7 cellular contexts compared by ENCODE assay signal in the genomic region with DNA sequence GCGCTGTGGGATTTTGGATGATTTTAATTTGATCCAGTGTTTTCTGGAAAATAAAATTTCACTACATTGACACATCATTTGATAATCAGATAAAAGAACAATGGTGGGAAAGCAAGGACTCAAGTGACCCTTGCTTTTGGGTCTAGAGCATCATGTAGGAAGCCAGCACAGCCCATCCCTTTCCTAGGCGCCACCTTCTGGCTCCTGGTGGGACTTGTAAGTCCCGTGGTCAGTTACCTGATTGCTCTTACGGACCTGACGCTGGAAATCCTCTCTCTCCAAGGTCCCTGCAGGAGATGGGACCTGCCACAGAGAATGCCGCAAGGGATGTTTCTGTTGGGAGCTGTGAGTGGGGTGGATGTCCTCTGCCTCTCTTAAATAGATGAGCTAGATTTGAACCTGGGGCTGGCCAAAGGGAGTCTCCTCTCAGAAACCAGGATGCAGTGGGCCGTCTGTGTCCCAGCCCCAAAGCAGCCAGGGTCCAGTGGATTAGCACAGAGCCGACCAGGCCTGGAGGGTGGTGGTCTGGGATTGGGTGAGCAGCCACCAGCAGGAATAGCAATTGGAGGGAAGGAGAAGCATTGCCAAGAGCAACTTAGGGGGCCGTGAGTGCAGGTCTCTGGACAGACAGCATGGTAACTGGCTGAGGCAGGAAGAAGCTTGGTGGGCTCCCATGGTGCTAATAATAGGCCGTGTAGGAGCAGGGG. TPM values are rescaled to one million over a fixed set of nuclear protein-coding genes. Genes with fewer than 3 reads are reported as not detected.
DNase-seq lines count a peak whose midpoint lies in the region; ATAC-seq, FAIRE-seq and TF ChIP-seq lines count a peak whose summit lies in the region.

No MANE protein-coding gene starts in this region.

- in situ Hi-C loops in KBM-7 (cut with MboI; ENCODE audit: low pct_unique_long_range_greater_than_20kb, low sequenced_read_pairs), result no loop called here

- H3K27ac Mint-ChIP-seq in neural crest cell (ENCODE audit: unreplicated experiment), result no peak overlapping the region

- no peak for FAIRE-seq in bronchial epithelial cell (lab: Jason Lieb, UNC)

- no peaks in the 10 kb centered on the region for H3K27me3 ChIP-seq in bronchial epithelial cell (ENCODE audit: control insufficient read depth, insufficient read depth, low read length)

- peak; percentile 48 for TF ChIP-seq CTCF in GM10266 (IDR thresholded peaks at IDR 0.05; ENCODE audit: control insufficient read depth, insufficient read depth, low read depth, missing control alignments)
- TF ChIP-seq CTCF in bronchial epithelial cell (IDR thresholded peaks at IDR 0.05; ENCODE audit: insufficient read depth, low read length, severe bottlenecking), result peak; percentile 67
- peak; percentile 62 for TF ChIP-seq CTCF in neural crest cell (conservative IDR thresholded peaks at IDR 0.05)

- peaks cover 25% of the 10 kb centered on the region for H3K4me1 Mint-ChIP-seq in neural crest cell

- no peaks in the 10 kb centered on the region for H3K27me3 Mint-ChIP-seq in neural crest cell (ENCODE audit: low read depth)

- H3K36me3 ChIP-seq in bronchial epithelial cell (ENCODE audit: control insufficient read depth, insufficient read depth, low read length), result peaks cover 3% of the 10 kb centered on the region

- DNase-seq in GM10266 (ENCODE audit: extremely low spot score) (no peak), KBM-7 (peak; percentile 36), bronchial epithelial cell (ENCODE audit: low read depth) (peak; percentile 43), neural crest cell (ENCODE audit: low read depth, low spot score) (peak; percentile 39), globus pallidus (ENCODE audit: low spot score) (no peak), NCI-H2029 (lab: John Stamatoyannopoulos, UW) (no peak)

- ATAC-seq in GM19324 (IDR thresholded peaks at IDR 0.05; ENCODE audit: low FRiP score, unreplicated experiment), result no peak

- H3K4me3 Mint-ChIP-seq in neural crest cell, result no peak overlapping the region

- H3K9me3 Mint-ChIP-seq in neural crest cell, result no peaks in the 10 kb centered on the region

- no peak overlapping the region for H3K4me3 ChIP-seq in bronchial epithelial cell (ENCODE audit: low read depth, low read length)

- no peaks in the 10 kb centered on the region for H3K36me3 Mint-ChIP-seq in neural crest cell (ENCODE audit: low read depth)

RNA-seq across cellular contexts. Expression of a gene that starts 21.7 kb away (rescaled TPM):
- 52.2 and 71.1 TPM in 2 replicates for total RNA-seq in bronchial epithelial cell
- 20.7 and 21.6 TPM in 2 replicates for total RNA-seq in neural crest cell

Comparison
In these comparisons a context has a peak if more than half of its experiments do, and no peak if none do; other contexts are left out.
1. DNase-seq: peak in KBM-7 (single experiment), bronchial epithelial cell (single experiment) and neural crest cell (single experiment); none in GM10266 (single experiment), globus pallidus (single experiment) and NCI-H2029 (single experiment).
2. Peak in every context shown above with its lines, with median percentiles within 50 percentile points of each other: CTCF ChIP-seq.